Comparison of ENCODE assay signal across 11 cellular contexts in the genomic region with DNA sequence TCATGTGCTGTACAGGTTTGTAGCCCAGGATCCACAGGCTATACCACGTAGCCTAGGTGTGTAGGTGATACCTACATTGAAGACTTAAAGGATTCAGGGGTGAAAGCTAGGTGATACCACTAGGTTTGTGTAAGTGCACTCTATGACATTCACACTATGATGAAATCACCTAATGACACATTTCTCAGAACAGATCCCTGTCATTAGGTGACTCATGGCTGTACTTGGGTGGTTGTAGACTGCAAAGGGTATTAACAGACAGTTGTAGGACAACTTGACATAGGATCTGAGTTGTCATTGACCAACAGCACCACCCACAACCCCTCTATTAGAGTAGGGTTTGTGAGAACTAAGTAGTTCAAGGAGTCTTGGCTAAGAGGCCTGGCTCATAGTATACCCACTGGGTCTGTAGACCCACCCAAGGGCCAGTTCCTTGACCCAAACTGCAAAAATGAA. TPM values are rescaled to one million over a fixed set of nuclear protein-coding genes. Genes with fewer than 3 reads are reported as not detected.
A peak's percentile ranks its signal among the peaks of the same experiment; 100 is the strongest.
DNase-seq lines count a peak whose midpoint lies in the region; ATAC-seq, FAIRE-seq and TF ChIP-seq lines count a peak whose summit lies in the region.
"Had no signal": no experiment of that assay in that cellular context is flagged by ENCODE, and none has a peak within 500 bp of the region (broad histone marks: within the 10 kb centered on the region; RNA-seq: fewer than 3 reads in every experiment).

No MANE protein-coding gene starts in this region.

- H3K4me3 Mint-ChIP-seq in HFFc6 (no peak overlapping the region), nephron progenitor cell (no peak overlapping the region)

- H3K9me3 Mint-ChIP-seq in HFFc6 (no peaks in the 10 kb centered on the region), nephron progenitor cell (peaks cover 12% of the 10 kb centered on the region)

- H3K27ac ChIP-seq in DND-41 (ENCODE audit: low read length): no peak overlapping the region
- H3K27ac ChIP-seq: thoracic aorta had no signal

- ATAC-seq in DND-41 (ENCODE audit: insufficient read depth, low read depth): 0 out of 3 replicates have a peak, but pooled peaks have one; percentile 24

- H3K36me3 ChIP-seq in DND-41 (ENCODE audit: insufficient read depth, low read length): no peaks in the 10 kb centered on the region
- H3K36me3 ChIP-seq: thoracic aorta had no signal

- H3K4me1 Mint-ChIP-seq in HFFc6 (ENCODE audit: low read depth) (no peaks in the 10 kb centered on the region), nephron progenitor cell (no peaks in the 10 kb centered on the region)

- no peaks in the 10 kb centered on the region for H4K20me1 ChIP-seq in DND-41 (ENCODE audit: insufficient read depth, low read length)

- no peaks in the 10 kb centered on the region for H3K4me1 ChIP-seq in DND-41 (ENCODE audit: insufficient read depth, low read length)

- H3K4me3 ChIP-seq in DND-41 (ENCODE audit: low read depth in 1 of 2, low read length in 2 of 2): no peak overlapping the region
- H3K4me3 ChIP-seq: thoracic aorta had no signal

- H2AFZ ChIP-seq in DND-41 (ENCODE audit: low read depth, low read length): no peak overlapping the region

- H3K9ac ChIP-seq in DND-41 (ENCODE audit: low read depth, low read length): no peak overlapping the region

- no peak for DNase-seq in DND-41
- DNase-seq in HFFc6: peak; percentile 43
- DNase-seq in RKO (ENCODE audit: low spot score): peak; percentile 78
- peak; percentile 19 for DNase-seq in fibroblast of peridontal ligament (ENCODE audit: extremely low read depth)
- no peak for DNase-seq in nephron progenitor cell
- no peak for DNase-seq in NCI-H748 treated with DMSO at 0.1 percent for 48 hours (lab: John Stamatoyannopoulos, UW)
- no peak for DNase-seq in HTR-8/SVneo (ENCODE audit: insufficient read length, low spot score)
- DNase-seq in HuH-7 (ENCODE audit: low spot score): no peak
- DNase-seq: GF-D8, NCI-H524 treated with DMSO at 0.1 percent for 48 hours had no signal

- no peak for FAIRE-seq in HTR-8/SVneo (lab: Jason Lieb, UNC)

- no peak overlapping the region for H3K27ac Mint-ChIP-seq in HFFc6
- H3K27ac Mint-ChIP-seq in nephron progenitor cell: no peak overlapping the region

- H3K4me2 ChIP-seq in DND-41 (ENCODE audit: insufficient read depth, low read length): no peak overlapping the region

- H3K27me3 ChIP-seq in DND-41 (ENCODE audit: insufficient read depth, low read length, poor library complexity): no peaks in the 10 kb centered on the region

- no peaks in the 10 kb centered on the region for H3K79me2 ChIP-seq in DND-41 (ENCODE audit: insufficient read depth, low read length)

- no peaks in the 10 kb centered on the region for H3K9me3 ChIP-seq in DND-41 (ENCODE audit: insufficient read depth, low read length, severe bottlenecking)
- H3K9me3 ChIP-seq: thoracic aorta had no signal

- H3K27me3 Mint-ChIP-seq in HFFc6 (ENCODE audit: insufficient read depth) (peaks cover 12% of the 10 kb centered on the region), nephron progenitor cell (ENCODE audit: low read depth, poor library complexity) (peaks cover 6% of the 10 kb centered on the region)

- TF ChIP-seq CTCF in DND-41 (IDR thresholded peaks at IDR 0.05; ENCODE audit: borderline replicate concordance, extremely low read depth, low read length, poor library complexity, severe bottlenecking) (no peak), HFFc6 (IDR thresholded peaks at IDR 0.05) (no peak), nephron progenitor cell (IDR thresholded peaks at IDR 0.05) (no peak)

- H3K36me3 Mint-ChIP-seq in HFFc6 (ENCODE audit: low read depth): no peaks in the 10 kb centered on the region
- H3K36me3 Mint-ChIP-seq in nephron progenitor cell (ENCODE audit: low read depth): no peaks in the 10 kb centered on the region

RNA-seq across cellular contexts. Expression of gene SMCHD1, which starts 27.7 kb away (rescaled TPM):
- 10 to 100 TPM; 19.4 to 30.4 (median 26.4) TPM for total RNA-seq in HFFc6 (2021; fragmentation: NEBNext Ultra II Directional; extraction: Animal tissue kit (Norgen Biotek cat#: 25700))

RNA-seq across cellular contexts. Expression of gene NDC80, which starts 56.5 kb away (rescaled TPM):
- total RNA-seq in HFFc6 (2021; fragmentation: NEBNext Ultra II Directional; extraction: Animal tissue kit (Norgen Biotek cat#: 25700)): 10 to 100 TPM; 12.7 to 30.2 (median 25.4) TPM

RNA-seq across cellular contexts. Expression of gene METTL4, which starts 56.5 kb away (rescaled TPM):
- 1 to 10 TPM; 6.3 to 9.4 (median 9.0) TPM for total RNA-seq in HFFc6 (2021; fragmentation: NEBNext Ultra II Directional; extraction: Animal tissue kit (Norgen Biotek cat#: 25700))

Comparison
In these comparisons a context has a peak if more than half of its experiments do, and no peak if none do; other contexts are left out.
1. DNase-seq: peak in HFFc6 (single experiment), RKO (single experiment) and fibroblast of peridontal ligament (single experiment); none in DND-41 (single experiment), nephron progenitor cell (single experiment), NCI-H748 treated with DMSO at 0.1 percent for 48 hours (single experiment), HTR-8/SVneo (single experiment) and HuH-7 (single experiment).